16 cellular contexts compared by ENCODE assay signal in the genomic region with DNA sequence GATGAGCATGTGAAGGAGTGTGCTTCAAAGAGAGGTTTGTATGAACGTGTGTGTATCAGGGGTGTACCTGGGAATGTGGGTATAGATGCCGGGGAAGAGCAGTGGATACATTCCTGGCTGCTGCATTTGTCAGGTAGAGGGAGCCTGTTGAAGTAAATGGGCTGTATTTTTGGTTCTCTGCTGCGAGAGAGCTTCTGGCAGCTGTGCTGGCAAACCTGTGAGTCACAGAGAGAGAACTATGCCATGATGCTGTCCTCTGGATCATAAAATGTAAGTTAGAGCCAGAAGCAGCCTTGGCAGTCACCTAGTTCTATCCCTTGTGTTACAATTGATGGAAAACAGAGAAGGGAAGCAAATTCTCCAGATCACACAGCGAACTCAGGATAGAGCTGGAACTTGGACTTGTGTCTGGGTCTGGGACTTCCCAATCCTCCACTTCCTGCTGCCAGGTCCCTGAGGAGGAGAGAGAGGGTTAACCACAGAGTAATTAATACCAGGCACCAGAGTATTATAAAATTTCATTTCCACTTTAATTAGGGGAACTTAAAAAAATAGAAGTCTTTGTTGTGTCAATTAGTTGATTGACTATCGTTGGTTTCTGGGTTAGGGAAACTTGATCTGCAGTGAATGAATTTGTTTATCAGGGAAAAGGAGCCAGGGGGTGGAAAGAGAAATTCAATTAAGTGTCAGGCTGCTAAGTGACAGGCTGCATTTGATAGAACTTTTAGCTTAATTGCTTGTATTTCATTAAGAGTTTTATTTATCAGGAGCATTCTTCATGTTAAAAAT. TPM values are rescaled to one million over a fixed set of nuclear protein-coding genes. Genes with fewer than 3 reads are reported as not detected.
DNase-seq lines count a peak whose midpoint lies in the region; ATAC-seq, FAIRE-seq and TF ChIP-seq lines count a peak whose summit lies in the region.
"Had no signal": no experiment of that assay in that cellular context is flagged by ENCODE, and none has a peak within 500 bp of the region (broad histone marks: within the 10 kb centered on the region; RNA-seq: fewer than 3 reads in every experiment).

No MANE protein-coding gene starts in this region.

- no peak overlapping the region for H3K4me2 ChIP-seq in A549
- no peak overlapping the region for H3K4me2 ChIP-seq in HCT116 (ENCODE audit: low read length)

- no peak for TF ChIP-seq CTCF in A549 (IDR thresholded peaks at IDR 0.05)
- TF ChIP-seq CTCF in HCT116 (IDR thresholded peaks at IDR 0.05 in 2 of 3, conservative IDR thresholded peaks at IDR 0.05 in 1 of 3; ENCODE audit: borderline replicate concordance in 1 of 3, insufficient read depth in 1 of 3, low read depth in 2 of 3, low read length in 2 of 3) = no peak
- no peak for TF ChIP-seq CTCF in heart right ventricle (IDR thresholded peaks at IDR 0.05)

- FAIRE-seq in A549 (lab: Jason Lieb, UNC) = no peak

- H3K36me3 ChIP-seq in HCT116 (ENCODE audit: control insufficient read depth in 1 of 2, insufficient read depth in 2 of 2, low read length in 2 of 2) (no peaks in the 10 kb centered on the region), heart right ventricle (no peaks in the 10 kb centered on the region)
- H3K36me3 ChIP-seq: WERI-Rb-1 had no signal

- H3K4me1 ChIP-seq in A549 (no peaks in the 10 kb centered on the region), HCT116 (ENCODE audit: control insufficient read depth in 1 of 2, insufficient read depth in 2 of 2, low read length in 2 of 2) (0 out of 4 replicates have a peak, but pooled peaks cover 0 to 6% of the 10 kb centered on the region in 2 experiments), heart right ventricle (peaks cover 0 to 15% (median 7%) of the 10 kb centered on the region in 9 donors)

- no peak overlapping the region for H3K27ac Mint-ChIP-seq in activated CD4-positive, alpha-beta T cell treated with anti-CD3 and anti-CD28 coated beads for 36 hours
- H3K27ac Mint-ChIP-seq: naive B cell had no signal

- peaks cover 15% of the 10 kb centered on the region for H3K27me3 Mint-ChIP-seq in activated CD4-positive, alpha-beta T cell treated with anti-CD3 and anti-CD28 coated beads for 36 hours

- H3K9ac ChIP-seq in HCT116 (ENCODE audit: low read length) = no peak overlapping the region

- intact Hi-C loops in HCT116 (cut with micrococcal nuclease) (no loop called here), heart right ventricle (cut with DNase I) (loop anchor here in 2 of 10 donors (10.0 kb wide), 2 partner anchors 157 to 237 kb away; no protein-coding TSS in a partner anchor)
- intact Hi-C loops in activated CD4-positive, alpha-beta T cell treated with anti-CD3 and anti-CD28 coated beads for 36 hours (cut with DNase I, micrococcal nuclease) = no loop called here

- peak; percentile 51 to 72; a peak in 5 of 6 replicates for ATAC-seq in A549
- ATAC-seq in HCT116 = peak; percentile 52
- ATAC-seq in heart right ventricle = peak in 7 of 8 donors; percentile 43 to 78 (median 65)
- ATAC-seq in activated CD4-positive, alpha-beta T cell treated with anti-CD3 and anti-CD28 coated beads for 36 hours = no peak
- ATAC-seq in HG03196 (IDR thresholded peaks at IDR 0.05; ENCODE audit: unreplicated experiment) = no peak
- ATAC-seq: activated T-cell treated with anti-CD3 and anti-CD28 coated beads, Interleukin-2, amount 50 U/mL, for 4 hours had no signal

- H4K20me1 ChIP-seq in HCT116 (ENCODE audit: insufficient read depth) = no peaks in the 10 kb centered on the region

- no peaks in the 10 kb centered on the region for H3K27me3 ChIP-seq in HCT116 (ENCODE audit: insufficient read depth, low read length)
- peaks cover 0 to 51% (median 0%) of the 10 kb centered on the region in 7 donors for H3K27me3 ChIP-seq in heart right ventricle

- POLR2A ChIA-PET in A549 (lab: Yijun Ruan, JAX) (no interaction called here), HCT116 (lab: Charles Lee) (no interaction called here)
- POLR2A ChIA-PET in activated CD4-positive, alpha-beta T cell treated with anti-CD3 and anti-CD28 coated beads for 36 hours (lab: Charles Lee) = no interaction called here

- no TSS peak for BruUV-seq in HCT116 (replicated peaks; lab: Mats Ljungman, UMichigan)

- H3K4me3 ChIP-seq in A549 (no peak overlapping the region), HCT116 (replicated peaks in 1 of 2; ENCODE audit: low read depth in 1 of 2, low read length in 2 of 2) (no peak overlapping the region), heart right ventricle (no peak overlapping the region)

- no peak for TF ChIP-seq RAD21 in A549 (conservative IDR thresholded peaks at IDR 0.05 in 1 of 2, IDR thresholded peaks at IDR 0.05 in 1 of 2)
- TF ChIP-seq RAD21 in HCT116 (IDR thresholded peaks at IDR 0.05; ENCODE audit: low read depth) = no peak

- H3K9me3 ChIP-seq in A549 = no peaks in the 10 kb centered on the region
- H3K9me3 ChIP-seq in HCT116 (ENCODE audit: control insufficient read depth in 1 of 2, insufficient read depth in 1 of 2, low read depth in 1 of 2, low read length in 2 of 2) = no peaks in the 10 kb centered on the region
- H3K9me3 ChIP-seq in heart right ventricle = no peaks in the 10 kb centered on the region

- RAD21 ChIA-PET in HCT116 (lab: Charles Lee; ENCODE audit: low non-redundant PET in 1 of 2, low total read pairs in 2 of 2, uncharacterized antibody in 2 of 2, unreplicated experiment in 2 of 2) = no interaction called here

- CTCF ChIA-PET in A549 (lab: Yijun Ruan, JAX) (interaction anchor here (1.1 to 1.8 kb wide), 3 partner anchors 18 to 314 kb away, joined by 3 to 8 read pairs (median 3); no protein-coding TSS in a partner anchor), HCT116 (lab: Charles Lee) (no interaction called here)
- CTCF ChIA-PET in activated CD4-positive, alpha-beta T cell treated with anti-CD3 and anti-CD28 coated beads for 36 hours (lab: Charles Lee) = interaction anchor here (0.7 kb wide), 1 partner anchor 19 kb away, joined by 4 read pairs; no protein-coding TSS in a partner anchor

- H3K9me2 ChIP-seq in HCT116 (ENCODE audit: insufficient read depth) = no peaks in the 10 kb centered on the region

- 19% methylated on average over 5 of the region's 5 CpGs for whole genome bisulfite sequencing in A549 (ENCODE audit: missing lambda C conversion rate)
- 22 to 33% methylated on average over 5 of the region's 5 CpGs for WGBS in heart right ventricle, 2 donors

- TF ChIP-seq EP300 in A549 (IDR thresholded peaks at IDR 0.05) = no peak

- H3K9me3 Mint-ChIP-seq in activated CD4-positive, alpha-beta T cell treated with anti-CD3 and anti-CD28 coated beads for 36 hours (ENCODE audit: low read depth) = no peaks in the 10 kb centered on the region
- H3K9me3 Mint-ChIP-seq: activated T-cell treated with anti-CD3 and anti-CD28 coated beads, Interleukin-2, amount 50 U/mL, for 4 hours had no signal

- no peak for TF ChIP-seq POLR2A in A549 (IDR thresholded peaks at IDR 0.05; ENCODE audit: low read length)
- TF ChIP-seq POLR2A in HCT116 (IDR thresholded peaks at IDR 0.05; ENCODE audit: borderline replicate concordance, extremely low read depth, insufficient read depth, insufficient read length) = no peak

- no peak overlapping the region for H2AFZ ChIP-seq in HCT116 (ENCODE audit: low read depth, low read length, poor library complexity, severe bottlenecking)

- no peaks in the 10 kb centered on the region for H3K79me2 ChIP-seq in HCT116 (ENCODE audit: insufficient read depth, low read length)

- DNase-seq in A549 (ENCODE audit: low read depth in 1 of 2, low spot score in 1 of 2) = no peak
- no peak for DNase-seq in HCT116 (ENCODE audit: low read depth, low spot score)
- peak; percentile 33 for DNase-seq in amniotic epithelial cell (ENCODE audit: low read depth)
- no peak for DNase-seq in heart right ventricle
- DNase-seq in activated effector memory CD4-positive, alpha-beta T cell treated with anti-CD3 and anti-CD28 coated beads, Interleukin-2, amount 50 U/mL, for 16 hours = no peak
- no peak for DNase-seq in stimulated activated CD4-positive, alpha-beta T cell treated with anti-CD3 and anti-CD28 coated beads, Interleukin-2, amount 100 ng/mL, for 24 hours
- no peak for DNase-seq in activated CD4-positive, alpha-beta T cell treated with anti-CD3 and anti-CD28 coated beads for 36 hours
- DNase-seq: activated T-cell treated with anti-CD3 and anti-CD28 coated beads, Interleukin-2, amount 50 U/mL, for 4 hours; DMS79; MM.1S; naive B cell; NCI-H446; SHP77 treated with DMSO at 0.1 percent for 48 hours; WERI-Rb-1 had no signal

- no peaks in the 10 kb centered on the region for H3K4me1 Mint-ChIP-seq in activated CD4-positive, alpha-beta T cell treated with anti-CD3 and anti-CD28 coated beads for 36 hours

- H3K4me3 Mint-ChIP-seq in activated CD4-positive, alpha-beta T cell treated with anti-CD3 and anti-CD28 coated beads for 36 hours = no peak overlapping the region
- H3K4me3 Mint-ChIP-seq: activated T-cell treated with anti-CD3 and anti-CD28 coated beads, Interleukin-2, amount 50 U/mL, for 4 hours; naive B cell had no signal

- no peaks in the 10 kb centered on the region for H3K36me3 Mint-ChIP-seq in activated CD4-positive, alpha-beta T cell treated with anti-CD3 and anti-CD28 coated beads for 36 hours (ENCODE audit: low read depth)

- H3K27ac ChIP-seq in A549 (no peak overlapping the region), HCT116 (ENCODE audit: low read depth, low read length) (no peak overlapping the region), heart right ventricle (no peak overlapping the region)
- H3K27ac ChIP-seq: WERI-Rb-1 had no signal

TF ChIP-seq in A549, 52 proteins besides CTCF, POLR2A, EP300 and RAD21 (continues in another document):
- no peak for TF ChIP-seq HOXA7 (CRISPR knock-in tag; IDR thresholded peaks at IDR 0.05)

TF ChIP-seq in HCT116, 20 proteins besides CTCF, POLR2A, EP300 and RAD21 (continues in another document):
- TF ChIP-seq EZH2phosphoT487 (IDR thresholded peaks at IDR 0.05; ENCODE audit: borderline replicate concordance) (no peak), SRF (IDR thresholded peaks at IDR 0.05; ENCODE audit: low read depth) (no peak), EZH2 (IDR thresholded peaks at IDR 0.05) (no peak), SP1 (IDR thresholded peaks at IDR 0.05; ENCODE audit: low read depth) (no peak)
- TF ChIP-seq, protein P1, sequence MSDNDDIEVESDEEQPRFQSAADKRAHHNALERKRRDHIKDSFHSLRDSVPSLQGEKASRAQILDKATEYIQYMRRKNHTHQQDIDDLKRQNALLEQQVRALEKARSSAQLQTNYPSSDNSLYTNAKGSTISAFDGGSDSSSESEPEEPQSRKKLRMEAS (IDR thresholded peaks at IDR 0.05) = no peak

RNA-seq across cellular contexts. Expression of a gene that starts 41.1 kb away (rescaled TPM):
- polyA plus RNA-seq in A549 (2011; rRNA removed) (not detected in 2 replicates), A549 (2017; fragmentation: RNase III; extraction: RNeasy Plus Mini Kit Qiagen cat#74134 plus additional on column Dnase treatment) (not detected in 3 replicates), heart right ventricle (not detected)
- not detected in 2 replicates for polyA plus RNA-seq in A549 (2012; cell fraction: cytosol; rRNA removed)
- polyA plus RNA-seq in A549 (2012; cell fraction: nucleus; rRNA removed) = not detected in 2 replicates
- polyA minus RNA-seq in A549 (2011; rRNA and poly(A)+ RNA removed) = not detected in 2 replicates
- total RNA-seq in HCT116 (2021; ENCODE audit: unreplicated experiment) (not detected), heart right ventricle (not detected)
- not detected in 2 replicates for polyA plus RNA-seq in HCT116 (2012)
- under 1 TPM in 1 of 2 experiments, not detected in 1; 0.23 TPM for total RNA-seq in activated CD4-positive, alpha-beta T cell treated with anti-CD3 and anti-CD28 coated beads for 36 hours
- total RNA-seq: activated T-cell treated with anti-CD3 and anti-CD28 coated beads, Interleukin-2, amount 50 U/mL, for 4 hours had no signal
- polyA plus RNA-seq: esophagus had no signal

Comparison
In these comparisons a context has a peak if more than half of its experiments do, and no peak if none do; other contexts are left out.
1. ATAC-seq: peak in A549 (2 of 2), HCT116 (single experiment) and heart right ventricle (7 of 8); none in activated CD4-positive, alpha-beta T cell treated with anti-CD3 and anti-CD28 coated beads for 36 hours (single experiment) and HG03196 (single experiment).